ENCODE assay signal across 9 cellular contexts in genomic region chr2:168518555-168519066, GRCh38.
DNase-seq lines count a peak whose midpoint lies in the region; ATAC-seq, FAIRE-seq and TF ChIP-seq lines count a peak whose summit lies in the region.
"Had no signal": no experiment of that assay in that cellular context is flagged by ENCODE, and none has a peak within 500 bp of the region (broad histone marks: within the 10 kb centered on the region; RNA-seq: fewer than 3 reads in every experiment).

No MANE protein-coding gene starts in this region.

- peak overlapping the region; percentile 33 to 35; a peak in 2 of 4 replicates for H3K4me2 ChIP-seq in H1 (ENCODE audit: insufficient read depth in 1 of 2, low read depth in 2 of 2, low read length in 2 of 2)

- FAIRE-seq in H1 (lab: Jason Lieb, UNC): peak; percentile 52

- H3K4me1 ChIP-seq in HUES48 (ENCODE audit: control insufficient read depth, insufficient read depth, low read length): peaks cover 23% of the 10 kb centered on the region
- peaks cover 0 to 15% (median 11%) of the 10 kb centered on the region in 4 experiments; a peak in 5 of 7 replicates for H3K4me1 ChIP-seq in H1 (replicated peaks in 1 of 4; ENCODE audit: control insufficient read depth in 3 of 4, insufficient read depth in 4 of 4, low read length in 3 of 4)

- H3K27ac ChIP-seq in HUES48 (ENCODE audit: low read depth, low read length): peak overlapping the region; percentile 56
- no peak overlapping the region for H3K27ac ChIP-seq in H1 (ENCODE audit: low read depth, low read length)

- peak; percentile 13 to 47 for DNase-seq in H1 (ENCODE audit: low read depth in 1 of 2, low spot score in 2 of 2)
- no peak for DNase-seq in osteocyte (ENCODE audit: extremely low spot score, unreplicated experiment)
- DNase-seq in central memory CD4-positive, alpha-beta T cell: no peak
- DNase-seq in stimulated activated CD4-positive, alpha-beta T cell treated with anti-CD3 and anti-CD28 coated beads, Interleukin-4, amount 100 ng/mL, for 4 hours: no peak
- DNase-seq in AG08395 (ENCODE audit: low spot score): no peak
- DNase-seq in activated CD4-positive, CD25-positive, alpha-beta regulatory T cell treated with anti-CD3 and anti-CD28 coated beads, Interleukin-2, amount 50 U/mL, for 72 hours: no peak

- H3K27me3 ChIP-seq in HUES48 (ENCODE audit: control insufficient read depth, insufficient read depth, low read length) (no peaks in the 10 kb centered on the region), H1 (replicated peaks in 1 of 4; ENCODE audit: control insufficient read depth in 3 of 4, extremely low read depth in 1 of 4, insufficient read depth in 3 of 4, low read length in 3 of 4) (no peaks in the 10 kb centered on the region)

- H4K20me1 ChIP-seq in H1 (replicated peaks in 1 of 2; ENCODE audit: control insufficient read depth in 1 of 2, insufficient read depth in 2 of 2, low read length in 2 of 2): peaks cover 0 to 2% of the 10 kb centered on the region in 2 experiments

- H3K9ac ChIP-seq in HUES48 (ENCODE audit: low read depth, low read length): no peak overlapping the region
- no peak overlapping the region for H3K9ac ChIP-seq in H1 (replicated peaks in 1 of 4; ENCODE audit: extremely low read depth in 1 of 4, low read depth in 3 of 4, low read length in 3 of 4)

- no peak overlapping the region; the same call in 1 of the 2 replicates for H4K8ac ChIP-seq in H1 (ENCODE audit: extremely low read depth, insufficient read depth, low read length)

- no peak overlapping the region for H4K5ac ChIP-seq in H1 (ENCODE audit: insufficient read length, low read depth, low read length)

- TF ChIP-seq EP300 in H1 (IDR thresholded peaks at IDR 0.05; ENCODE audit: borderline replicate concordance in 1 of 2, low read depth in 2 of 2, low read length in 2 of 2): no peak

- H3K4me3 ChIP-seq in HUES48 (ENCODE audit: low read depth, low read length) (no peak overlapping the region), H1 (ENCODE audit: extremely low read depth in 1 of 4, insufficient read depth in 2 of 4, low read depth in 3 of 4, low read length in 4 of 4) (no peak overlapping the region; a peak in 1 of 8 replicates)

- H2BK12ac ChIP-seq in H1 (ENCODE audit: low read depth, low read length): no peak overlapping the region

- H3K79me1 ChIP-seq in H1 (ENCODE audit: low read depth, low read length): peaks cover 4% of the 10 kb centered on the region; the same call in 1 of the 2 replicates

- no peak overlapping the region for H3K18ac ChIP-seq in H1 (ENCODE audit: extremely low read depth, low read length)

- H3K4ac ChIP-seq in H1 (replicated peaks; ENCODE audit: insufficient read length, low read depth, low read length): no peak overlapping the region

- no peak overlapping the region for H2AFZ ChIP-seq in H1 (ENCODE audit: low read length)

- H3K9me3 ChIP-seq in HUES48 (ENCODE audit: control insufficient read depth, insufficient read depth, low read length) (no peaks in the 10 kb centered on the region), H1 (ENCODE audit: insufficient read depth in 2 of 2, low read depth in 1 of 2, low read length in 1 of 2) (no peaks in the 10 kb centered on the region)

- H2BK20ac ChIP-seq in H1 (ENCODE audit: low read length): no peak overlapping the region

- H3K23me2 ChIP-seq in H1 (ENCODE audit: low read depth, low read length): peaks cover 2% of the 10 kb centered on the region; the same call in 1 of the 2 replicates

- POLR2A ChIA-PET in H1 (lab: Charles Lee; ENCODE audit: partially characterized antibody): interaction anchor here (0.8 to 1.2 kb wide), 2 partner anchors 43 to 53 kb away, joined by 3 to 4 read pairs; no protein-coding TSS in a partner anchor

- ATAC-seq in GM19467 (IDR thresholded peaks at IDR 0.05; ENCODE audit: unreplicated experiment): peak; percentile 38

- TF ChIP-seq CTCF in H1 (IDR thresholded peaks at IDR 0.05; ENCODE audit: control extremely low read depth in 1 of 3, insufficient read depth in 1 of 3, low read depth in 1 of 3, low read length in 3 of 3) (no peak), osteocyte (IDR thresholded peaks at IDR 0.05) (no peak)

- H2BK15ac ChIP-seq in H1 (ENCODE audit: low read length): no peak overlapping the region

- H3K36me3 Mint-ChIP-seq in osteocyte (ENCODE audit: unreplicated experiment): no peaks in the 10 kb centered on the region
- H3K36me3 Mint-ChIP-seq: memory B cell had no signal

- no peak overlapping the region for H3K4me3 Mint-ChIP-seq in osteocyte (ENCODE audit: unreplicated experiment)
- H3K4me3 Mint-ChIP-seq: memory B cell had no signal

- H3K79me2 ChIP-seq in H1 (ENCODE audit: control insufficient read depth in 1 of 2, insufficient read depth in 2 of 2, low read length in 2 of 2): peaks cover 2 to 83% of the 10 kb centered on the region in 2 experiments; a peak in 3 of 4 replicates

- 0 out of 2 replicates have a peak overlapping the region, but pooled peaks have one; percentile 29 for H2BK5ac ChIP-seq in H1 (ENCODE audit: low read depth, low read length)

- no peak overlapping the region for H3K14ac ChIP-seq in H1 (ENCODE audit: insufficient read length)

- H4K91ac ChIP-seq in H1 (replicated peaks; ENCODE audit: insufficient read length, low read length): no peak overlapping the region

- WGBS in H1 (ENCODE audit: extremely low coverage in 1 of 2, insufficient coverage in 1 of 2, insufficient read length in 1 of 2, insufficient replicate concordance in 2 of 2, low coverage in 1 of 2, low lambda C conversion rate in 2 of 2, missing lambda C conversion rate in 1 of 2), 2 experiments: 47% methylated on average over 6 of the region's 6 CpGs; no CpG with 5 or more reads in 1 of the 2 experiments

- no peak for TF ChIP-seq RAD21 in H1 (IDR thresholded peaks at IDR 0.05 in 1 of 2, conservative IDR thresholded peaks at IDR 0.05 in 1 of 2; ENCODE audit: low read depth in 2 of 2, low read length in 2 of 2)

- H3K4me1 Mint-ChIP-seq in osteocyte (ENCODE audit: unreplicated experiment): peaks cover 73% of the 10 kb centered on the region
- H3K4me1 Mint-ChIP-seq: memory B cell had no signal

- H3K27me3 Mint-ChIP-seq in osteocyte (ENCODE audit: unreplicated experiment): no peaks in the 10 kb centered on the region
- H3K27me3 Mint-ChIP-seq: memory B cell had no signal

- H3K36me3 ChIP-seq in HUES48 (ENCODE audit: control insufficient read depth, insufficient read depth, low read length) (no peaks in the 10 kb centered on the region), H1 (ENCODE audit: control insufficient read depth in 2 of 4, insufficient read depth in 4 of 4, low read length in 3 of 4) (no peaks in the 10 kb centered on the region)

- H3K27ac Mint-ChIP-seq in osteocyte (ENCODE audit: unreplicated experiment): peak overlapping the region; percentile 75
- H3K27ac Mint-ChIP-seq: memory B cell had no signal

- no peak overlapping the region for H3K23ac ChIP-seq in H1 (ENCODE audit: insufficient read length)

- H2AK5ac ChIP-seq in H1 (ENCODE audit: low read depth, low read length): no peak overlapping the region

- no peak overlapping the region for H3K56ac ChIP-seq in H1 (replicated peaks; ENCODE audit: insufficient read length, low read depth, low read length)

- no peak overlapping the region for H2BK120ac ChIP-seq in H1 (replicated peaks; ENCODE audit: low read depth, low read length)

- CTCF ChIA-PET in H1 (lab: Charles Lee; ENCODE audit: partially characterized antibody): interaction anchor here (0.9 to 1.8 kb wide), 5 partner anchors 10 to 77 kb away, joined by 3 to 11 read pairs (median 4); no protein-coding TSS in a partner anchor

- TF ChIP-seq POLR2A in H1 (IDR thresholded peaks at IDR 0.05; ENCODE audit: control extremely low read depth in 1 of 2, low read depth in 2 of 2, low read length in 2 of 2): no peak

- H3K9me3 Mint-ChIP-seq in osteocyte (ENCODE audit: unreplicated experiment): no peaks in the 10 kb centered on the region
- H3K9me3 Mint-ChIP-seq: memory B cell had no signal

TF ChIP-seq in H1, 55 proteins besides CTCF, POLR2A, EP300 and RAD21:
- TF ChIP-seq CHD1 (IDR thresholded peaks at IDR 0.05; ENCODE audit: low read depth, low read length) (no peak), MAFK (IDR thresholded peaks at IDR 0.05; ENCODE audit: low read depth, low read length) (peak; percentile 99), TAF1 (IDR thresholded peaks at IDR 0.05; ENCODE audit: low read depth, low read length) (no peak), KDM1A (IDR thresholded peaks at IDR 0.05; ENCODE audit: borderline replicate concordance, low read length) (no peak), ASH2L (IDR thresholded peaks at IDR 0.05; ENCODE audit: low read length) (no peak), TBP (IDR thresholded peaks at IDR 0.05; ENCODE audit: low read depth, low read length) (no peak), CREB1 (IDR thresholded peaks at IDR 0.05) (no peak), BACH1 (IDR thresholded peaks at IDR 0.05; ENCODE audit: low read length) (peak; percentile 77), CTBP2 (IDR thresholded peaks at IDR 0.05; ENCODE audit: borderline replicate concordance, insufficient read depth, insufficient read length, low read length) (no peak), SRF (IDR thresholded peaks at IDR 0.05; ENCODE audit: low read depth, low read length) (no peak), POU5F1 (IDR thresholded peaks at IDR 0.05; ENCODE audit: low read depth, low read length) (no peak), USF2 (IDR thresholded peaks at IDR 0.05; ENCODE audit: low read length) (no peak)
TF ChIP-seq in H1: peak in this region for 2.

Comparison
In these comparisons a context has a peak if more than half of its experiments do, and no peak if none do; other contexts are left out.
1. DNase-seq: peak in H1 (2 of 2); none in osteocyte (single experiment), central memory CD4-positive, alpha-beta T cell (single experiment), stimulated activated CD4-positive, alpha-beta T cell treated with anti-CD3 and anti-CD28 coated beads, Interleukin-4, amount 100 ng/mL, for 4 hours (0 of 2), AG08395 (single experiment) and activated CD4-positive, CD25-positive, alpha-beta regulatory T cell treated with anti-CD3 and anti-CD28 coated beads, Interleukin-2, amount 50 U/mL, for 72 hours (single experiment).